Comparison of ENCODE assay signal across 25 cellular contexts in genomic region chr2:72427022-72427861, GRCh38.
"Had no signal": no experiment of that assay in that cellular context is flagged by ENCODE, and none has a peak within 500 bp of the region (broad histone marks: within the 10 kb centered on the region; RNA-seq: fewer than 3 reads in every experiment).

No MANE protein-coding gene starts in this region.

- H3K4me3 Mint-ChIP-seq: activated B cell treated with CpG ODN at 0.5 μM for 24 hours; activated CD4-positive, alpha-beta memory T cell treated with anti-CD3 and anti-CD28 coated beads, Interleukin-2, amount 10 ng/mL, durations not matched to agents 7 days and 5 days; activated CD8-positive, alpha-beta memory T cell treated with anti-CD3 and anti-CD28 coated beads, Interleukin-2, amount 10 ng/mL, durations not matched to agents 7 days and 5 days; activated naive CD8-positive, alpha-beta T cell treated with anti-CD3 and anti-CD28 coated beads, Interleukin-2, amount 10 ng/mL, durations not matched to agents 7 days and 5 days; activated T-helper 17 cell treated with anti-CD3 and anti-CD28 coated beads, Interleukin-2, amount 50 U/mL, for 72 hours; central memory CD8-positive, alpha-beta T cell; natural killer cell treated with Interleukin-12 subunit alpha and Interleukin-12 subunit beta and Interleukin-15 and Interleukin-18, amount 100 ng/mL, for 72 hours had no signal

- H3K4me1 ChIP-seq: left lung, tibial artery, vagina had no signal

- H3K27ac Mint-ChIP-seq: activated B cell treated with CpG ODN at 0.5 μM for 24 hours; activated CD4-positive, alpha-beta memory T cell treated with anti-CD3 and anti-CD28 coated beads, Interleukin-2, amount 10 ng/mL, durations not matched to agents 7 days and 5 days; activated CD8-positive, alpha-beta memory T cell treated with anti-CD3 and anti-CD28 coated beads, Interleukin-2, amount 10 ng/mL, durations not matched to agents 7 days and 5 days; activated naive CD8-positive, alpha-beta T cell treated with anti-CD3 and anti-CD28 coated beads, Interleukin-2, amount 10 ng/mL, durations not matched to agents 7 days and 5 days; activated T-helper 17 cell treated with anti-CD3 and anti-CD28 coated beads, Interleukin-2, amount 50 U/mL, for 72 hours; natural killer cell treated with Interleukin-12 subunit alpha and Interleukin-12 subunit beta and Interleukin-15 and Interleukin-18, amount 100 ng/mL, for 72 hours had no signal

- H3K9me3 Mint-ChIP-seq: activated B cell treated with CpG ODN at 0.5 μM for 24 hours; activated naive CD8-positive, alpha-beta T cell treated with anti-CD3 and anti-CD28 coated beads, Interleukin-2, amount 10 ng/mL, durations not matched to agents 7 days and 5 days had no signal

- H3K4me1 Mint-ChIP-seq: activated B cell treated with CpG ODN at 0.5 μM for 24 hours; activated CD4-positive, alpha-beta memory T cell treated with anti-CD3 and anti-CD28 coated beads, Interleukin-2, amount 10 ng/mL, durations not matched to agents 7 days and 5 days; activated CD8-positive, alpha-beta memory T cell treated with anti-CD3 and anti-CD28 coated beads, Interleukin-2, amount 10 ng/mL, durations not matched to agents 7 days and 5 days; activated naive CD8-positive, alpha-beta T cell treated with anti-CD3 and anti-CD28 coated beads, Interleukin-2, amount 10 ng/mL, durations not matched to agents 7 days and 5 days; activated T-helper 17 cell treated with anti-CD3 and anti-CD28 coated beads, Interleukin-2, amount 50 U/mL, for 72 hours; central memory CD8-positive, alpha-beta T cell had no signal

- H3K36me3 Mint-ChIP-seq: natural killer cell treated with Interleukin-12 subunit alpha and Interleukin-12 subunit beta and Interleukin-15 and Interleukin-18, amount 100 ng/mL, for 72 hours had no signal

- H3K4me3 ChIP-seq: coronary artery, left lung, tibial artery, vagina had no signal

- H3K27ac ChIP-seq: brain microvascular endothelial cell, coronary artery, left lung, tibial artery, vagina had no signal

- H3K36me3 ChIP-seq: brain microvascular endothelial cell, left lung, vagina had no signal

- ATAC-seq: activated CD8-positive, alpha-beta memory T cell treated with anti-CD3 and anti-CD28 coated beads, Interleukin-2, amount 10 ng/mL, durations not matched to agents 7 days and 5 days; activated T-helper 17 cell treated with anti-CD3 and anti-CD28 coated beads, Interleukin-2, amount 50 U/mL, for 72 hours; left lung had no signal

- H3K27me3 ChIP-seq: brain microvascular endothelial cell, left lung, tibial artery, vagina had no signal

- DNase-seq: activated B cell treated with CpG ODN at 0.5 μM for 24 hours; activated CD4-positive, alpha-beta memory T cell treated with anti-CD3 and anti-CD28 coated beads, Interleukin-2, amount 10 ng/mL, durations not matched to agents 7 days and 5 days; activated CD4-positive, alpha-beta T cell treated with anti-CD3 and anti-CD28 coated beads for 4 hours; activated CD8-positive, alpha-beta memory T cell treated with anti-CD3 and anti-CD28 coated beads, Interleukin-2, amount 10 ng/mL, durations not matched to agents 7 days and 5 days; activated naive CD4-positive, alpha-beta T cell; activated naive CD8-positive, alpha-beta T cell treated with anti-CD3 and anti-CD28 coated beads, Interleukin-2, amount 10 ng/mL, durations not matched to agents 7 days and 5 days; activated T-cell treated with anti-CD3 and anti-CD28 coated beads, Interleukin-2, amount 50 U/mL, for 1 hour; anterior cingulate cortex; brain microvascular endothelial cell; foreskin melanocyte; mesendoderm; stimulated activated CD4-positive, alpha-beta T cell treated with anti-CD3 and anti-CD28 coated beads, Interleukin-12 subunit alpha, Interleukin-12 subunit beta, amount 100 ng/mL, for 4 hours; stimulated activated CD4-positive, alpha-beta T cell treated with anti-CD3 and anti-CD28 coated beads, Interleukin-1b, Interleukin-23, amount 100 ng/mL, for 48 hours; stimulated activated CD8-positive, alpha-beta memory T cell treated with anti-CD3 and anti-CD28 coated beads, Interleukin-4, amount 100 ng/mL, for 48 hours; stimulated activated naive CD4-positive, alpha-beta T cell; substantia nigra; T-helper 1 cell; T-helper 9 cell; tibial artery had no signal

- H3K27me3 Mint-ChIP-seq: activated B cell treated with CpG ODN at 0.5 μM for 24 hours; activated CD4-positive, alpha-beta memory T cell treated with anti-CD3 and anti-CD28 coated beads, Interleukin-2, amount 10 ng/mL, durations not matched to agents 7 days and 5 days; activated CD8-positive, alpha-beta memory T cell treated with anti-CD3 and anti-CD28 coated beads, Interleukin-2, amount 10 ng/mL, durations not matched to agents 7 days and 5 days; activated naive CD8-positive, alpha-beta T cell treated with anti-CD3 and anti-CD28 coated beads, Interleukin-2, amount 10 ng/mL, durations not matched to agents 7 days and 5 days; activated T-helper 17 cell treated with anti-CD3 and anti-CD28 coated beads, Interleukin-2, amount 50 U/mL, for 72 hours; central memory CD8-positive, alpha-beta T cell; natural killer cell treated with Interleukin-12 subunit alpha and Interleukin-12 subunit beta and Interleukin-15 and Interleukin-18, amount 100 ng/mL, for 72 hours had no signal

- H3K9me3 ChIP-seq: tibial artery, vagina had no signal
